ENCODE assay signal across 16 cellular contexts in the genomic region with DNA sequence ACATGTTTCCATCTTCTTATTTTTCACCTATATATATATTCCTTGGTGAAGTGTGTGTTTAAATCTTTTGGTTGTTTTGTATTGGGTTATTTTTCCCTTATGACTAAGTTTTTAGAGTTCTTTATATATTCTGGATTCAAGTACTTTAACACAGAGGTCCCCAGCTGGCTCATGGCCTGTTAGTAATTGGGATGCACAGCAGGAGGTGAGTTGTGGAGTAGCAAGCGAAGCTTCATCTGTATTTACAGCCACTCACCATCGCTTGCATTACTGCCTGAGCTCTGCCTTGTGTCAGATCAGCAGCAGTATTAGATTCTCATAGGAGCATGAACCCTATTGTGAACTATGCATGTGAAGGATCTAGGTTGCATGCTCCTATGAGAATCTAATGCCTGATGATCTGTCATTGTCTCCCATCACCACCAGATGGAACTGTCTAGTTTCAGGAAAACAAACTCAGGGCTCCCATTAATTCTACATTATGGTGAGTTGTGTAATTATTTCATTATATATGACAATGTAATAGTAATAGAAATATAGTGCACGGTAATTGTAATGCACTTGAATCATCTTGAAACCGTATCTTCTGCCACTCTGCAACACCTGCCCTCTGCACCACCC.
A peak's percentile ranks its signal among the peaks of the same experiment; 100 is the strongest.
DNase-seq lines count a peak whose midpoint lies in the region; ATAC-seq and TF ChIP-seq lines count a peak whose summit lies in the region.
"Had no signal": no experiment of that assay in that cellular context is flagged by ENCODE, and none has a peak within 500 bp of the region (broad histone marks: within the 10 kb centered on the region; RNA-seq: fewer than 3 reads in every experiment).

No MANE protein-coding gene starts in this region.

- H2BK15ac ChIP-seq in IMR-90 (ENCODE audit: low read depth, low read length), result no peak overlapping the region

- H3K9me1 ChIP-seq in IMR-90 (ENCODE audit: insufficient read depth, low read length), result peaks cover 11% of the 10 kb centered on the region; the same call in 1 of the 2 replicates

- DNase-seq in NCI-H345 (lab: John Stamatoyannopoulos, UW) (peak; percentile 42), NCI-H345 treated with DMSO at 0.1 percent for 48 hours (lab: John Stamatoyannopoulos, UW; ENCODE audit: unreplicated experiment) (no peak), IMR-90 (no peak), Panc1 (ENCODE audit: low read depth, low spot score) (no peak), foreskin keratinocyte (no peak), ascending aorta (ENCODE audit: low spot score in 2 of 2) (no peak), lower lobe of right lung (no peak)
- DNase-seq: activated CD4-positive, alpha-beta memory T cell treated with anti-CD3 and anti-CD28 coated beads, Interleukin-2, amount 10 ng/mL, durations not matched to agents 7 days and 5 days; adrenal gland; naive thymus-derived CD8-positive, alpha-beta T cell; NCI-H2107; stimulated activated naive CD4-positive, alpha-beta T cell treated with Interleukin-2 at 50 U/mL for 16 hours; upper lobe of left lung had no signal

- no peak overlapping the region for H3K4me2 ChIP-seq in IMR-90 (ENCODE audit: low read depth, low read length)

- H3K9me3 ChIP-seq in IMR-90 (ENCODE audit: control insufficient read depth, insufficient read depth, low read length), result no peaks in the 10 kb centered on the region; the same call in 1 of the 2 replicates
- peaks cover 17% of the 10 kb centered on the region for H3K9me3 ChIP-seq in Panc1 (ENCODE audit: control insufficient read depth, insufficient read depth, low read depth, low read length)
- H3K9me3 ChIP-seq in ascending aorta, result peaks cover 6 to 14% of the 10 kb centered on the region in 2 donors
- H3K9me3 ChIP-seq in lower lobe of right lung, result peaks cover 3% of the 10 kb centered on the region

- H3K27ac ChIP-seq in IMR-90 (ENCODE audit: insufficient read depth, low read length), result no peak overlapping the region
- no peak overlapping the region for H3K27ac ChIP-seq in Panc1 (ENCODE audit: low read length)
- H3K27ac ChIP-seq in foreskin keratinocyte, result no peak overlapping the region
- no peak overlapping the region for H3K27ac ChIP-seq in ascending aorta
- no peak overlapping the region for H3K27ac ChIP-seq in lower lobe of right lung
- H3K27ac ChIP-seq: adrenal gland, HL-60, upper lobe of left lung had no signal

- H3K36me3 ChIP-seq in IMR-90 (ENCODE audit: control insufficient read depth, insufficient read depth, low read length), result no peaks in the 10 kb centered on the region
- no peaks in the 10 kb centered on the region for H3K36me3 ChIP-seq in Panc1 (ENCODE audit: control insufficient read depth, insufficient read depth, low read length)
- no peaks in the 10 kb centered on the region for H3K36me3 ChIP-seq in ascending aorta
- no peaks in the 10 kb centered on the region for H3K36me3 ChIP-seq in lower lobe of right lung
- H3K36me3 ChIP-seq: adrenal gland, upper lobe of left lung had no signal

- H3K4me3 ChIP-seq in IMR-90 (ENCODE audit: insufficient read depth, low read depth, low read length) (no peak overlapping the region), Panc1 (ENCODE audit: low read depth in 2 of 2, low read length in 2 of 2) (no peak overlapping the region), ascending aorta (no peak overlapping the region), lower lobe of right lung (no peak overlapping the region)
- H3K4me3 ChIP-seq: adrenal gland, lung, upper lobe of left lung had no signal

- no peak for TF ChIP-seq POLR2A in IMR-90 (IDR thresholded peaks at IDR 0.05; ENCODE audit: low read depth, low read length)

- no peak overlapping the region for H2AK9ac ChIP-seq in IMR-90 (replicated peaks; ENCODE audit: low read depth, low read length, poor library complexity)

- H2BK120ac ChIP-seq in IMR-90 (ENCODE audit: low read depth, low read length), result no peak overlapping the region

- H4K5ac ChIP-seq in IMR-90 (ENCODE audit: low read depth, low read length), result no peak overlapping the region

- no peak overlapping the region for H2BK20ac ChIP-seq in IMR-90 (ENCODE audit: low read depth, low read length)

- no peak overlapping the region for H3K56ac ChIP-seq in IMR-90 (ENCODE audit: extremely low read depth, insufficient read depth, low read length)

- no CpG with 5 or more reads among the region's 4 CpGs for WGBS in IMR-90 (ENCODE audit: extremely low coverage in 2 of 2, insufficient read length in 1 of 2), 2 experiments

- no peak overlapping the region for H2AK5ac ChIP-seq in IMR-90 (ENCODE audit: low read depth, low read length)

- H3K14ac ChIP-seq in IMR-90 (replicated peaks; ENCODE audit: low read depth, low read length), result no peak overlapping the region

- no peaks in the 10 kb centered on the region for H3K27me3 ChIP-seq in IMR-90 (ENCODE audit: control insufficient read depth, insufficient read depth, low read length)
- no peaks in the 10 kb centered on the region for H3K27me3 ChIP-seq in Panc1 (ENCODE audit: control insufficient read depth, insufficient read depth, low read length)
- no peaks in the 10 kb centered on the region for H3K27me3 ChIP-seq in foreskin keratinocyte
- H3K27me3 ChIP-seq in ascending aorta, result no peaks in the 10 kb centered on the region
- H3K27me3 ChIP-seq in lower lobe of right lung (ENCODE audit: low read depth), result no peaks in the 10 kb centered on the region
- H3K27me3 ChIP-seq: adrenal gland, upper lobe of left lung had no signal

- H3K18ac ChIP-seq in IMR-90 (ENCODE audit: low read depth, low read length), result no peak overlapping the region

- dilution Hi-C loops in IMR-90 (cut with HindIII; ENCODE audit: low sequenced_read_pairs, unreplicated experiment), result no loop called here

- H4K20me1 ChIP-seq in IMR-90 (ENCODE audit: insufficient read depth, low read length), result no peaks in the 10 kb centered on the region

- H3K4ac ChIP-seq in IMR-90 (ENCODE audit: low read depth, low read length), result no peak overlapping the region

- H3K23ac ChIP-seq in IMR-90 (ENCODE audit: low read depth, low read length), result no peak overlapping the region

- no peak overlapping the region for H2BK5ac ChIP-seq in IMR-90 (ENCODE audit: low read depth, low read length, poor library complexity, severe bottlenecking)

- POLR2A ChIA-PET in IMR-90 (lab: Charles Lee; ENCODE audit: unreplicated experiment) (no interaction called here), Panc1 (lab: Charles Lee) (no interaction called here)

- no peak overlapping the region for H3K9ac ChIP-seq in IMR-90 (ENCODE audit: low read depth, low read length)

- H3K4me1 ChIP-seq in IMR-90 (ENCODE audit: control insufficient read depth, insufficient read depth, low read length), result no peaks in the 10 kb centered on the region
- no peaks in the 10 kb centered on the region for H3K4me1 ChIP-seq in Panc1 (ENCODE audit: control insufficient read depth, insufficient read depth, low read length)
- H3K4me1 ChIP-seq in foreskin keratinocyte, result no peaks in the 10 kb centered on the region
- no peaks in the 10 kb centered on the region for H3K4me1 ChIP-seq in ascending aorta
- no peaks in the 10 kb centered on the region for H3K4me1 ChIP-seq in lower lobe of right lung
- H3K4me1 ChIP-seq: adrenal gland, upper lobe of left lung had no signal

- H3K79me1 ChIP-seq in IMR-90 (ENCODE audit: low read depth in 1 of 2, low read length in 2 of 2), result peaks cover 2 to 4% of the 10 kb centered on the region in 2 experiments; a peak in 1 of 4 replicates

- H2AFZ ChIP-seq in IMR-90 (replicated peaks; ENCODE audit: low read length, poor library complexity), result no peak overlapping the region

- H4K8ac ChIP-seq in IMR-90 (ENCODE audit: low read depth in 2 of 2, low read length in 2 of 2), result no peak overlapping the region

- in situ Hi-C loops in IMR-90 (cut with MboI; ENCODE audit: low sequenced_read_pairs) (no loop called here), Panc1 (cut with HindIII; ENCODE audit: low pct_unique_long_range_greater_than_20kb, low sequenced_read_pairs) (no loop called here)

- intact Hi-C loops in IMR-90 (cut with micrococcal nuclease), result no loop called here
- intact Hi-C loops in Panc1 (cut with micrococcal nuclease; ENCODE audit: unreplicated experiment), result no loop called here
- intact Hi-C loops in ascending aorta (cut with DNase I), result no loop called here
- intact Hi-C loops in lower lobe of right lung (cut with DNase I), result no loop called here

- ATAC-seq in IMR-90 (ENCODE audit: low read depth) (no peak), Panc1 (no peak), foreskin keratinocyte (no peak), lower lobe of right lung (no peak), GM18858 (IDR thresholded peaks at IDR 0.05; ENCODE audit: unreplicated experiment) (no peak)
- ATAC-seq: naive thymus-derived CD8-positive, alpha-beta T cell had no signal

- no peak overlapping the region for H4K91ac ChIP-seq in IMR-90 (ENCODE audit: insufficient read depth, low read depth, low read length)

- no peak for TF ChIP-seq RAD21 in IMR-90 (IDR thresholded peaks at IDR 0.05; ENCODE audit: low read length)

- CTCF ChIA-PET in IMR-90 (lab: Yijun Ruan, JAX) (interaction anchor here (0.5 to 0.7 kb wide), 2 partner anchors 14 to 106 kb away, joined by 3 read pairs; no protein-coding TSS in a partner anchor), Panc1 (lab: Charles Lee) (interaction anchor here (0.7 kb wide), 1 partner anchor 15 kb away, joined by 3 read pairs; no protein-coding TSS in a partner anchor)

- BruUV-seq in IMR-90 (replicated peaks; lab: Mats Ljungman, UMichigan) (no TSS peak), Panc1 (replicated peaks; lab: Mats Ljungman, UMichigan) (no TSS peak)

- TF ChIP-seq CTCF in IMR-90 (conservative IDR thresholded peaks at IDR 0.05; ENCODE audit: low read depth, low read length) (0 out of 2 replicates have a peak, but pooled peaks have one; percentile 3), Panc1 (IDR thresholded peaks at IDR 0.05) (peak; percentile 7; the same call in 1 of the 2 replicates), foreskin keratinocyte (conservative IDR thresholded peaks at IDR 0.05) (peak; percentile 57), ascending aorta (IDR thresholded peaks at IDR 0.05) (no peak), lower lobe of right lung (IDR thresholded peaks at IDR 0.05) (no peak)

TF ChIP-seq in IMR-90, 13 proteins besides CTCF, POLR2A, EP300 and RAD21 (continues in another document):
- no peak for TF ChIP-seq BHLHE40 (IDR thresholded peaks at IDR 0.05; ENCODE audit: low read depth, low read length)
- no peak for TF ChIP-seq MAFK (IDR thresholded peaks at IDR 0.05; ENCODE audit: low read depth, low read length)
- no peak for TF ChIP-seq CHD1 (IDR thresholded peaks at IDR 0.05; ENCODE audit: low read depth, low read length)
- TF ChIP-seq, protein P1, sequence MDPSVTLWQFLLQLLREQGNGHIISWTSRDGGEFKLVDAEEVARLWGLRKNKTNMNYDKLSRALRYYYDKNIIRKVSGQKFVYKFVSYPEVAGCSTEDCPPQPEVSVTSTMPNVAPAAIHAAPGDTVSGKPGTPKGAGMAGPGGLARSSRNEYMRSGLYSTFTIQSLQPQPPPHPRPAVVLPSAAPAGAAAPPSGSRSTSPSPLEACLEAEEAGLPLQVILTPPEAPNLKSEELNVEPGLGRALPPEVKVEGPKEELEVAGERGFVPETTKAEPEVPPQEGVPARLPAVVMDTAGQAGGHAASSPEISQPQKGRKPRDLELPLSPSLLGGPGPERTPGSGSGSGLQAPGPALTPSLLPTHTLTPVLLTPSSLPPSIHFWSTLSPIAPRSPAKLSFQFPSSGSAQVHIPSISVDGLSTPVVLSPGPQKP (IDR thresholded peaks at IDR 0.05; ENCODE audit: borderline replicate concordance, low read depth, low read length), result no peak
- TF ChIP-seq SMC3 (IDR thresholded peaks at IDR 0.05; ENCODE audit: low read depth, low read length), result no peak
- TF ChIP-seq RFX5 (IDR thresholded peaks at IDR 0.05; ENCODE audit: low read depth, low read length), result no peak

Comparison
In these comparisons a context has a peak if more than half of its experiments do, and no peak if none do; other contexts are left out.
1. CTCF ChIP-seq: peak in IMR-90 (single experiment), Panc1 (single experiment) and foreskin keratinocyte (single experiment); none in ascending aorta (0 of 3) and lower lobe of right lung (single experiment).